In the genomic region with DNA sequence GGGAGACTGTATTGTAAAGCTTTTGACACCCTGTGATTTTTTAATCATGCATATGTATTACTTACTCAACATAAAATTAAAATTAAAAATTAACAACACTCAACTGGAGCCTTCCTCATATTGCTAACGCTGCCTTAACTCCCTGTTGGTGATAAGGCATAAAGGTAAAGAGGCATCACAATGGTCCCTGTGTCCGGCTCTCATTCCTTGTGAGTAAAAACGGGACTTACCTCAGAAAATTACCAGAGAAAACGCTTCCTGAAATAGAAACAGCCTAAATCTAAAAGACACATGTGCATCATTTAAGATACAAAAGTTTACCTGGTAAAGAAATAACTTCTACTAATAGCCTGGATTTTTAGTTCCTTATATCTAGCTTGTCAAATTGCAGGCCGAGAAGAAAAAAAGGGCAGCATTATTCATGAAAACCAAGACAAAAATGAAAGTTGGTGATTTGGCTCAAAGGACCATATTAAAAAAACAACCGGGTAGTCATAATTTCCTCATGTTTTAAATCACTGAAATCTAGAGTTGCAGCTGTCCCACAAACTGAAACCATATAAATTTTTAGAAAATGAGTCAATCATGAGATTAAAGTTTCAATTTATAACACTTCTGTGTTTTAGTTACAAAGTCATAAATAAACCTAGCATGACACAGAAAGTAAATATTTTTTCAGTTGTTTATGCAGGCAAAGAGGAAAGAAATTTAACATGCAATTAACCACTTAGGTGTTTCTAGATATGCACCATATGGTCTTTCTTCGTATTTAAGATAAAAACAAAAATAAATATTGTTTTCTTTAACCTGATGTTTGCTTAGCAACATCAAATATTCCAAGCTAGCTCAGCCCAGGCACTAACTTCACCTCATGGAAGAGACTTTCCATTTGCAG, we compare ENCODE assay signal across 8 cellular contexts.
A peak's percentile ranks its signal among the peaks of the same experiment; 100 is the strongest.
DNase-seq lines count a peak whose midpoint lies in the region; ATAC-seq and TF ChIP-seq lines count a peak whose summit lies in the region.

No MANE protein-coding gene starts in this region.

- CTCF ChIA-PET in AG04450 (lab: Charles Lee) = interaction anchor here (1.3 kb wide), 1 partner anchor 16 kb away, joined by 6 read pairs; no protein-coding TSS in a partner anchor

- H3K27me3 ChIP-seq in AG04450 (ENCODE audit: control insufficient read depth, insufficient read depth, low read length) = no peaks in the 10 kb centered on the region

- H3K4me3 ChIP-seq in AG04450 (ENCODE audit: low read depth, low read length) (no peak overlapping the region), epithelial cell of esophagus (ENCODE audit: low read length) (no peak overlapping the region)

- POLR2A ChIA-PET in AG04450 (lab: Yijun Ruan, JAX) = interaction anchor here (0.6 to 3.4 kb wide), 6 partner anchors 15 to 294 kb away, joined by 3 to 17 read pairs (median 4); no protein-coding TSS in a partner anchor

- peak; percentile 61 for ATAC-seq in GM18907 (IDR thresholded peaks at IDR 0.05; ENCODE audit: unreplicated experiment)
- ATAC-seq in HG03442 (IDR thresholded peaks at IDR 0.05; ENCODE audit: unreplicated experiment) = peak; percentile 51
- ATAC-seq in GM21447 (IDR thresholded peaks at IDR 0.05; ENCODE audit: unreplicated experiment) = no peak

- no peak for TF ChIP-seq CTCF in AG04450 (IDR thresholded peaks at IDR 0.05; ENCODE audit: low read depth, low read length)
- TF ChIP-seq CTCF in epithelial cell of esophagus (IDR thresholded peaks at IDR 0.05; ENCODE audit: insufficient read depth, low read depth, low read length, missing control alignments) = no peak

- peak overlapping the region; percentile 63 for H3K27ac ChIP-seq in AG04450 (ENCODE audit: low read depth, low read length)

- DNase-seq in AG04450 (ENCODE audit: low read depth, low spot score) (peak; percentile 68), epithelial cell of esophagus (ENCODE audit: low read depth) (peak; percentile 39), iPS-NIHi11 (ENCODE audit: low spot score) (no peak), hypothalamus (lab: John Stamatoyannopoulos, UW) (no peak)
- DNase-seq in effector CD4-positive, alpha-beta T cell = no peak

- peaks cover 10% of the 10 kb centered on the region; the same call in 1 of the 2 replicates for H3K9me3 ChIP-seq in AG04450 (ENCODE audit: control insufficient read depth, insufficient read depth, low read length)

Comparison
In these comparisons a context has a peak if more than half of its experiments do, and no peak if none do; other contexts are left out.
1. DNase-seq: peak in AG04450 (single experiment) and epithelial cell of esophagus (single experiment); none in effector CD4-positive, alpha-beta T cell (single experiment), iPS-NIHi11 (single experiment) and hypothalamus (0 of 51).